18 cellular contexts compared by ENCODE assay signal in the genomic region with DNA sequence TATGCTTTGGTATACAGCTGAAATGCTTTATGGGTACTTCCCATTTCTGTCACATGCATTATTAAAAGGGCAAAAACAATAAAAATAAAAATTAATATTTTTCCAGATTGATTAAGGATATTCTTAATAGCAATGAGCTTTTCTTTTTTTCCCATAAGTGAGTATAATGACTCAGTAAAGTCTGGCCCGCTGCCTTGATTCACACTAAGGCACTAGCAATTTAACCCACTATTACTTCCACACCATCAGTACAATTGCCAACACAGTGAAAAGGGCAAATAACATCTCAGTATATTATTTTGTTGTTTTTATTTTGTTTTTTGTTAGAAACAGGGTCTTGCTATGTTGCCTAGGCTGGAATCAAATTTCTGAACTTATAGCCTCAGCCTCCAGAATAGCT.
"Had no signal": no experiment of that assay in that cellular context is flagged by ENCODE, and none has a peak within 500 bp of the region (broad histone marks: within the 10 kb centered on the region; RNA-seq: fewer than 3 reads in every experiment).

No MANE protein-coding gene starts in this region.

- H3K9me3 ChIP-seq: mucosa of descending colon, neutrophil, sigmoid colon, suprapubic skin, thyroid gland, upper lobe of left lung, uterus had no signal

- H3K4me3 ChIP-seq: coronary artery, hepatocyte, mucosa of descending colon, sigmoid colon, smooth muscle cell, suprapubic skin, thyroid gland, upper lobe of left lung, uterus had no signal

- H3K4me1 ChIP-seq: sigmoid colon, suprapubic skin, thyroid gland, upper lobe of left lung, uterus had no signal

- ATAC-seq: foreskin keratinocyte; mucosa of descending colon; naive thymus-derived CD8-positive, alpha-beta T cell; stimulated activated effector memory CD8-positive, alpha-beta T cell treated with anti-CD3 and anti-CD28 coated beads, Interleukin-12 subunit alpha, Interleukin-12 subunit beta, amount 100 ng/mL, for 72 hours; stimulated activated naive CD8-positive, alpha-beta T cell treated with anti-CD3 and anti-CD28 coated beads, Interleukin-15, Interleukin-2, amounts not matched to agents 100 U/mL and 50 U/mL, for 24 hours had no signal

- H3K79me2 ChIP-seq: hepatocyte had no signal

- H2AFZ ChIP-seq: hepatocyte had no signal

- H3K27ac ChIP-seq: coronary artery, foreskin keratinocyte, hepatocyte, neutrophil, sigmoid colon, suprapubic skin, thyroid gland, upper lobe of left lung, uterus had no signal

- H3K36me3 ChIP-seq: neutrophil, sigmoid colon, suprapubic skin, thyroid gland, upper lobe of left lung, uterus had no signal

- H3K27me3 ChIP-seq: foreskin keratinocyte, hepatocyte, neutrophil, sigmoid colon, suprapubic skin, thyroid gland, upper lobe of left lung, uterus had no signal

- DNase-seq: effector CD4-positive, alpha-beta T cell; endodermal cell; foreskin keratinocyte; mammary epithelial cell; mucosa of descending colon; naive thymus-derived CD8-positive, alpha-beta T cell; sigmoid colon; stimulated activated CD4-positive, alpha-beta T cell treated with anti-CD3 and anti-CD28 coated beads, Interleukin-2, amount 100 ng/mL, for 48 hours; stimulated activated naive CD8-positive, alpha-beta T cell treated with anti-CD3 and anti-CD28 coated beads, Interleukin-15, Interleukin-2, amounts not matched to agents 100 U/mL and 50 U/mL, for 24 hours; thyroid gland; upper lobe of left lung; uterus had no signal

- H3K4me2 ChIP-seq: hepatocyte, smooth muscle cell had no signal
